Comparison of ENCODE assay signal across 33 cellular contexts in genomic region chr19:2765376-2765775, GRCh38.
"Had no signal": no experiment of that assay in that cellular context is flagged by ENCODE, and none has a peak within 500 bp of the region (broad histone marks: within the 10 kb centered on the region; RNA-seq: fewer than 3 reads in every experiment).

No MANE protein-coding gene starts in this region.

- H3K27me3 ChIP-seq: brain microvascular endothelial cell, esophagus squamous epithelium, gastroesophageal sphincter had no signal

- FAIRE-seq: astrocyte, bronchial epithelial cell, colon, endometrium, endothelial cell of umbilical vein had no signal

- H3K4me3 ChIP-seq: esophagus squamous epithelium, gastroesophageal sphincter had no signal

- H3K27ac ChIP-seq: brain microvascular endothelial cell, epithelial cell of prostate, esophagus squamous epithelium, gastroesophageal sphincter, WERI-Rb-1 had no signal

- H3K9me3 ChIP-seq: esophagus squamous epithelium, gastroesophageal sphincter had no signal

- ATAC-seq: activated CD4-positive, CD25-positive, alpha-beta regulatory T cell treated with anti-CD3 and anti-CD28 coated beads, Interleukin-2, amount 50 U/mL, for 24 hours; activated CD8-positive, alpha-beta T cell treated with anti-CD3 and anti-CD28 coated beads for 36 hours; activated T-cell treated with anti-CD3 and anti-CD28 coated beads, Interleukin-2, amount 50 U/mL, for 4 hours; activated T-helper 17 cell treated with anti-CD3 and anti-CD28 coated beads, Interleukin-2, amount 50 U/mL, for 72 hours; effector memory CD8-positive, alpha-beta T cell; gastroesophageal sphincter; T-helper 17 cell had no signal

- DNase-seq: activated B cell treated with CpG ODN at 0.5 μM for 24 hours; activated CD4-positive, alpha-beta T cell treated with anti-CD3 and anti-CD28 coated beads for 48 hours; activated CD4-positive, alpha-beta T cell treated with anti-CD3 and anti-CD28 coated beads, Interleukin-2, amount 50 U/mL, for 1 hour; activated CD4-positive, alpha-beta T cell treated with anti-CD3 and anti-CD28 coated beads, Interleukin-2, amount 50 U/mL, for 48 hours; activated CD8-positive, alpha-beta memory T cell treated with anti-CD3 and anti-CD28 coated beads for 24 hours; activated CD8-positive, alpha-beta T cell treated with anti-CD3 and anti-CD28 coated beads for 36 hours; activated effector memory CD4-positive, alpha-beta T cell treated with Interleukin-2 at 50 U/mL for 16 hours; activated gamma-delta T cell treated with Interleukin-2 at 50 U/mL for 16 hours; activated naive CD4-positive, alpha-beta T cell treated with anti-CD3 and anti-CD28 coated beads, Interleukin-2, amount 50 U/mL, for 16 hours; activated naive CD4-positive, alpha-beta T cell treated with Interleukin-2 at 50 U/mL for 16 hours; activated T-cell treated with anti-CD3 and anti-CD28 coated beads, Interleukin-2, amount 50 U/mL, for 4 hours; amniotic stem cell; anterior cingulate cortex; brain microvascular endothelial cell; cortex of kidney; dermis blood vessel endothelial cell; effector CD4-positive, alpha-beta T cell; effector memory CD8-positive, alpha-beta T cell; esophagus squamous epithelium; foreskin melanocyte; T-helper 1 cell; T-helper 17 cell; T1000; WERI-Rb-1 had no signal
